ENCODE assay signal across 10 cellular contexts in genomic region chr4:113106076-113106475, GRCh38. TPM values are rescaled to one million over a fixed set of nuclear protein-coding genes. Genes with fewer than 3 reads are reported as not detected.
DNase-seq lines count a peak whose midpoint lies in the region; ATAC-seq, FAIRE-seq and TF ChIP-seq lines count a peak whose summit lies in the region.
"Had no signal": no experiment of that assay in that cellular context is flagged by ENCODE, and none has a peak within 500 bp of the region (broad histone marks: within the 10 kb centered on the region; RNA-seq: fewer than 3 reads in every experiment).

No MANE protein-coding gene starts in this region.

- H4K20me1 ChIP-seq in H1 (replicated peaks in 1 of 2; ENCODE audit: control insufficient read depth in 1 of 2, insufficient read depth in 2 of 2, low read length in 2 of 2): no peaks in the 10 kb centered on the region

- no peaks in the 10 kb centered on the region for H3K9me3 Mint-ChIP-seq in stimulated activated effector memory CD8-positive, alpha-beta T cell treated with anti-CD3 and anti-CD28 coated beads, Interleukin-12 subunit alpha, Interleukin-12 subunit beta, amount 100 ng/mL, for 72 hours
- H3K9me3 Mint-ChIP-seq: stimulated activated naive CD8-positive, alpha-beta T cell treated with anti-CD3 and anti-CD28 coated beads, Interleukin-15, Interleukin-2, amounts not matched to agents 100 ng/mL and 50 ng/mL, for 24 hours had no signal

- peak; percentile 72 for FAIRE-seq in H1 (lab: Jason Lieb, UNC)

- no peaks in the 10 kb centered on the region for H3K27me3 ChIP-seq in H1 (replicated peaks in 1 of 4; ENCODE audit: control insufficient read depth in 3 of 4, extremely low read depth in 1 of 4, insufficient read depth in 3 of 4, low read length in 3 of 4)

- no peaks in the 10 kb centered on the region for H3K36me3 Mint-ChIP-seq in stimulated activated effector memory CD8-positive, alpha-beta T cell treated with anti-CD3 and anti-CD28 coated beads, Interleukin-12 subunit alpha, Interleukin-12 subunit beta, amount 100 ng/mL, for 72 hours

- H3K14ac ChIP-seq in H1 (ENCODE audit: insufficient read length): no peak overlapping the region

- no peak overlapping the region for H4K91ac ChIP-seq in H1 (replicated peaks; ENCODE audit: insufficient read length, low read length)

- WGBS in H1 (ENCODE audit: extremely low coverage in 1 of 2, insufficient coverage in 1 of 2, insufficient read length in 1 of 2, insufficient replicate concordance in 2 of 2, low coverage in 1 of 2, low lambda C conversion rate in 2 of 2, missing lambda C conversion rate in 1 of 2), 2 experiments: 61% methylated on average over 1 of the region's 1 CpG; no CpG with 5 or more reads in 1 of the 2 experiments

- no peaks in the 10 kb centered on the region for H3K4me1 Mint-ChIP-seq in stimulated activated effector memory CD8-positive, alpha-beta T cell treated with anti-CD3 and anti-CD28 coated beads, Interleukin-12 subunit alpha, Interleukin-12 subunit beta, amount 100 ng/mL, for 72 hours

- TF ChIP-seq EP300 in H1 (IDR thresholded peaks at IDR 0.05; ENCODE audit: borderline replicate concordance in 1 of 2, low read depth in 2 of 2, low read length in 2 of 2): no peak

- H4K8ac ChIP-seq in H1 (ENCODE audit: extremely low read depth, insufficient read depth, low read length): no peak overlapping the region

- peak; percentile 66 to 71 for TF ChIP-seq RAD21 in H1 (IDR thresholded peaks at IDR 0.05 in 1 of 2, conservative IDR thresholded peaks at IDR 0.05 in 1 of 2; ENCODE audit: low read depth in 2 of 2, low read length in 2 of 2)

- no peak overlapping the region for H2BK15ac ChIP-seq in H1 (ENCODE audit: low read length)

- H2BK5ac ChIP-seq in H1 (ENCODE audit: low read depth, low read length): no peak overlapping the region

- no peak overlapping the region for H3K4me3 Mint-ChIP-seq in stimulated activated effector memory CD8-positive, alpha-beta T cell treated with anti-CD3 and anti-CD28 coated beads, Interleukin-12 subunit alpha, Interleukin-12 subunit beta, amount 100 ng/mL, for 72 hours
- H3K4me3 Mint-ChIP-seq: stimulated activated naive CD8-positive, alpha-beta T cell treated with anti-CD3 and anti-CD28 coated beads, Interleukin-15, Interleukin-2, amounts not matched to agents 100 ng/mL and 50 ng/mL, for 24 hours had no signal

- H3K79me2 ChIP-seq in H1 (ENCODE audit: control insufficient read depth in 1 of 2, insufficient read depth in 2 of 2, low read length in 2 of 2): no peaks in the 10 kb centered on the region

- H3K4me2 ChIP-seq in H1 (ENCODE audit: insufficient read depth in 1 of 2, low read depth in 2 of 2, low read length in 2 of 2): no peak overlapping the region

- no peak overlapping the region; the same call in 1 of the 2 replicates for H2BK12ac ChIP-seq in H1 (ENCODE audit: low read depth, low read length)

- H3K23ac ChIP-seq in H1 (ENCODE audit: insufficient read length): no peak overlapping the region

- no peak overlapping the region for H3K18ac ChIP-seq in H1 (ENCODE audit: extremely low read depth, low read length)

- no peak for TF ChIP-seq POLR2A in H1 (IDR thresholded peaks at IDR 0.05; ENCODE audit: control extremely low read depth in 1 of 2, low read depth in 2 of 2, low read length in 2 of 2)

- TF ChIP-seq CTCF in H1 (IDR thresholded peaks at IDR 0.05; ENCODE audit: control extremely low read depth in 1 of 3, insufficient read depth in 1 of 3, low read depth in 1 of 3, low read length in 3 of 3): peak in 2 of 3 experiments; percentile 20 to 28; a peak in 2 of 4 replicates

- H3K4ac ChIP-seq in H1 (replicated peaks; ENCODE audit: insufficient read length, low read depth, low read length): no peak overlapping the region

- H2BK120ac ChIP-seq in H1 (replicated peaks; ENCODE audit: low read depth, low read length): no peak overlapping the region

- H3K36me3 ChIP-seq in H1 (ENCODE audit: control insufficient read depth in 2 of 4, insufficient read depth in 4 of 4, low read length in 3 of 4): no peaks in the 10 kb centered on the region

- CTCF ChIA-PET in H1 (lab: Charles Lee; ENCODE audit: partially characterized antibody): interaction anchor here (0.7 to 4.7 kb wide), 32 partner anchors 8 to 225 kb away, joined by 3 to 48 read pairs (median 4); no protein-coding TSS in a partner anchor

- no peaks in the 10 kb centered on the region for H3K9me3 ChIP-seq in H1 (ENCODE audit: insufficient read depth in 2 of 2, low read depth in 1 of 2, low read length in 1 of 2)

- no peak overlapping the region for H3K27ac Mint-ChIP-seq in stimulated activated effector memory CD8-positive, alpha-beta T cell treated with anti-CD3 and anti-CD28 coated beads, Interleukin-12 subunit alpha, Interleukin-12 subunit beta, amount 100 ng/mL, for 72 hours
- H3K27ac Mint-ChIP-seq: stimulated activated naive CD8-positive, alpha-beta T cell treated with anti-CD3 and anti-CD28 coated beads, Interleukin-15, Interleukin-2, amounts not matched to agents 100 ng/mL and 50 ng/mL, for 24 hours had no signal

- H3K56ac ChIP-seq in H1 (replicated peaks; ENCODE audit: insufficient read length, low read depth, low read length): no peak overlapping the region

- no peak overlapping the region for H3K9ac ChIP-seq in H1 (replicated peaks in 1 of 4; ENCODE audit: extremely low read depth in 1 of 4, low read depth in 3 of 4, low read length in 3 of 4)

- H4K5ac ChIP-seq in H1 (ENCODE audit: insufficient read length, low read depth, low read length): no peak overlapping the region

- H2AFZ ChIP-seq in H1 (ENCODE audit: low read length): no peak overlapping the region

- DNase-seq in GM04504 (ENCODE audit: low read depth) (peak; percentile 18), NCI-H2171 (lab: John Stamatoyannopoulos, UW) (peak; percentile 2), H1 (ENCODE audit: low read depth in 1 of 2, low spot score in 2 of 2) (no peak), non-pigmented ciliary epithelial cell (ENCODE audit: low read depth) (peak; percentile 27)
- DNase-seq in stimulated activated effector memory CD8-positive, alpha-beta T cell treated with anti-CD3 and anti-CD28 coated beads, Interleukin-12 subunit alpha, Interleukin-12 subunit beta, amount 100 ng/mL, for 72 hours (ENCODE audit: low spot score in 2 of 2): no peak
- DNase-seq in activated T-cell treated with anti-CD3 and anti-CD28 coated beads, Interleukin-2, amount 50 U/mL, for 48 hours: no peak

- H2BK20ac ChIP-seq in H1 (ENCODE audit: low read length): no peak overlapping the region

- peaks cover 0 to 4% (median 1%) of the 10 kb centered on the region in 4 experiments; a peak in 2 of 7 replicates for H3K4me1 ChIP-seq in H1 (replicated peaks in 1 of 4; ENCODE audit: control insufficient read depth in 3 of 4, insufficient read depth in 4 of 4, low read length in 3 of 4)

- H3K4me3 ChIP-seq in H1 (ENCODE audit: extremely low read depth in 1 of 4, insufficient read depth in 2 of 4, low read depth in 3 of 4, low read length in 4 of 4): no peak overlapping the region

- no peak overlapping the region for H2AK5ac ChIP-seq in H1 (ENCODE audit: low read depth, low read length)

- H3K27ac ChIP-seq in H1 (ENCODE audit: low read depth, low read length): no peak overlapping the region
- H3K27ac ChIP-seq: epithelial cell of prostate had no signal

- ATAC-seq in HG03135 (IDR thresholded peaks at IDR 0.05; ENCODE audit: unreplicated experiment) (no peak), GM21723 (IDR thresholded peaks at IDR 0.05; ENCODE audit: unreplicated experiment) (no peak)
- ATAC-seq in stimulated activated effector memory CD8-positive, alpha-beta T cell treated with anti-CD3 and anti-CD28 coated beads, Interleukin-12 subunit alpha, Interleukin-12 subunit beta, amount 100 ng/mL, for 72 hours: no peak

- POLR2A ChIA-PET in H1 (lab: Charles Lee; ENCODE audit: partially characterized antibody): no interaction called here

- H3K23me2 ChIP-seq in H1 (ENCODE audit: low read depth, low read length): no peaks in the 10 kb centered on the region

- no peaks in the 10 kb centered on the region for H3K79me1 ChIP-seq in H1 (ENCODE audit: low read depth, low read length)

TF ChIP-seq in H1, 55 proteins besides CTCF, POLR2A, EP300 and RAD21:
- TF ChIP-seq KDM5A (IDR thresholded peaks at IDR 0.05; ENCODE audit: low read length): no peak
- TF ChIP-seq GABPA (IDR thresholded peaks at IDR 0.05; ENCODE audit: borderline replicate concordance, insufficient read depth, low read length): no peak
- TF ChIP-seq ZNF274 (IDR thresholded peaks at IDR 0.05; ENCODE audit: borderline replicate concordance, extremely low read depth, low read length): no peak

RNA-seq across cellular contexts. Expression of gene ANK2, which starts 56.6 kb away (rescaled TPM):
- total RNA-seq in H1 (2021; fragmentation: NEBNext Ultra II Directional; extraction: Animal tissue kit (Norgen Biotek cat#: 25700)): 33.1 and 35.1 TPM in 2 replicates
- 14.2 and 15.4 TPM in 2 replicates for polyA plus RNA-seq in H1 (2011; rRNA removed)
- polyA plus RNA-seq in H1 (2011; cell fraction: cytosol; rRNA removed): 11.8 TPM
- polyA plus RNA-seq in H1 (2011; cell fraction: nucleus; rRNA removed): 65.8 TPM
- 22.3 to 29.3 TPM (median 25.9 TPM) in 4 replicates for polyA plus RNA-seq in H1 (2012, experiment 1 of 2)
- polyA plus RNA-seq in H1 (2012, experiment 2 of 2): 1.5 TPM
- 12.4 TPM for polyA plus RNA-seq in H1 (2013, experiment 1 of 2)
- polyA plus RNA-seq in H1 (2013, experiment 2 of 2): 10.4 TPM
- polyA minus RNA-seq in H1 (2011; rRNA and poly(A)+ RNA removed): 131 and 166 TPM in 2 replicates
- 35.8 TPM for polyA minus RNA-seq in H1 (2011; cell fraction: cytosol; rRNA and poly(A)+ RNA removed)
- 285 TPM for polyA minus RNA-seq in H1 (2011; cell fraction: nucleus; rRNA and poly(A)+ RNA removed)

Comparison
In these comparisons a context has a peak if more than half of its experiments do, and no peak if none do; other contexts are left out.
1. DNase-seq: peak in GM04504 (single experiment), NCI-H2171 (single experiment) and non-pigmented ciliary epithelial cell (single experiment); none in H1 (0 of 2), stimulated activated effector memory CD8-positive, alpha-beta T cell treated with anti-CD3 and anti-CD28 coated beads, Interleukin-12 subunit alpha, Interleukin-12 subunit beta, amount 100 ng/mL, for 72 hours (0 of 2) and activated T-cell treated with anti-CD3 and anti-CD28 coated beads, Interleukin-2, amount 50 U/mL, for 48 hours (0 of 2).